11 cellular contexts compared by ENCODE assay signal in the genomic region with DNA sequence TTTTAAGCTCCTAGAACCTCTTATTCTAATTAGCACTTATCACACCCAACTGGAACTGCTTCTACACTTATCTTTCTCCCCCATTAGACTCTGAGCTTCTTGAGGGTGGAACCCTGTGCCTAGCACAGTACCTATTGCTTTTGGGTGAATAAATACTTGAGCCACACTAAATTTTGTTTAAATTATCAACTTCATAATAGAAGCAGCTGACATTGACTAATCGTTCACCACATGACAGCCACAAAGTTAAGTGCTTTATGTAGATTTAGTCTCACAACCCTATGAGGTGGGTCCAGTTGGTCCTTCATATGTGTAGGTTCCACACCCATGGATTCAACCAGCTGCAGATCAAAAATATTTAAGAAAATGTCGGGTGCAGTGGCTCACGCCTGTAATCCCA.
"Had no signal": no experiment of that assay in that cellular context is flagged by ENCODE, and none has a peak within 500 bp of the region (broad histone marks: within the 10 kb centered on the region; RNA-seq: fewer than 3 reads in every experiment).

No MANE protein-coding gene starts in this region.

- DNase-seq: GM23248, GOT3, H7, H9, HCEC 1CT, HFFc6 had no signal

- H2AFZ ChIP-seq: GM23248, GM23338 had no signal

- H3K36me3 ChIP-seq: HAP-1 had no signal

- H3K4me3 ChIP-seq: GM23248, GM23338, HAP-1 had no signal

- FAIRE-seq: H1, H54 had no signal

- H3K4me2 ChIP-seq: GM23338 had no signal

- ATAC-seq: GM23338, HCT116 had no signal

- H3K9ac ChIP-seq: GM23248 had no signal

- H3K27ac ChIP-seq: GM23248 had no signal

- H3K9me3 ChIP-seq: HAP-1 had no signal

- H3K27ac Mint-ChIP-seq: GM23338, H9, HFFc6 had no signal

- H3K4me1 ChIP-seq: HAP-1 had no signal

- H3K4me3 Mint-ChIP-seq: GM23338, H9, HFFc6 had no signal

- H3K9me3 Mint-ChIP-seq: HFFc6 had no signal
